In the genomic region with DNA sequence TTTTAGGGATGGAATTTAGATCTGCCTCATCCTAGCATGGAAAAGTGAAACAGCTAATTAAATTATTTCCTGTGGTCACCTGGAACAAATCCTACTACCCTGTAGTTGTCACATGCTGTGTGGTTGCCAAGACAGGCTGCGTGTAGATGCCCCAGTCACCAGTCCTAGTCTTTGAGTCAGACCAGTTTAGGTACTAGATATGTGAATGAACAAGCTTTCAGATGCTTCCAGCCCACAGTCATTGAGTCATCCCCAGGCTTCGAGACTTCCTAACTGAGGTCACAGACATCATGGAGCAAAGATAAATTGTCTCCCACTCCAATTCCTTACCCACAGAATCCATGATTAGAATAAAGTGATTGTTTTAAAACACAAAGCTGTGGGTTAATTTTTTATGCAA, we compare ENCODE assay signal across 17 cellular contexts. TPM values are rescaled to one million over a fixed set of nuclear protein-coding genes. Genes with fewer than 3 reads are reported as not detected.
DNase-seq lines count a peak whose midpoint lies in the region; ATAC-seq and TF ChIP-seq lines count a peak whose summit lies in the region.
"Had no signal": no experiment of that assay in that cellular context is flagged by ENCODE, and none has a peak within 500 bp of the region (broad histone marks: within the 10 kb centered on the region; RNA-seq: fewer than 3 reads in every experiment).

No MANE protein-coding gene starts in this region.

- no peak overlapping the region for H3K4me3 Mint-ChIP-seq in Caco-2 (ENCODE audit: unreplicated experiment)
- H3K4me3 Mint-ChIP-seq: central memory CD8-positive, alpha-beta T cell had no signal

- DNase-seq in AG04450 (ENCODE audit: low read depth, low spot score): peak; percentile 13
- DNase-seq in HPDE6-E6E7 (ENCODE audit: extremely low spot score): peak; percentile 48
- peak; percentile 83 for DNase-seq in astrocyte of the hippocampus (ENCODE audit: low read depth, low spot score)
- DNase-seq in iris pigment epithelial cell (ENCODE audit: low read depth): peak; percentile 74
- DNase-seq in Caco-2: no peak
- DNase-seq in WERI-Rb-1: no peak
- no peak for DNase-seq in NCI-H1417 treated with DMSO at 0.1 percent for 48 hours (lab: John Stamatoyannopoulos, UW)
- DNase-seq: activated effector memory CD4-positive, alpha-beta T cell treated with Interleukin-2 at 50 U/mL for 16 hours; AML-193; DND-41; PC-9; psoas muscle; stimulated activated CD4-positive, alpha-beta T cell treated with anti-CD3 and anti-CD28 coated beads, Interleukin-1b, Interleukin-23, amount 100 ng/mL, for 48 hours had no signal

- no peaks in the 10 kb centered on the region for H3K27me3 ChIP-seq in AG04450 (ENCODE audit: control insufficient read depth, insufficient read depth, low read length)
- no peaks in the 10 kb centered on the region for H3K27me3 ChIP-seq in Caco-2 (replicated peaks; ENCODE audit: control insufficient read depth, insufficient read depth, low read length)
- no peaks in the 10 kb centered on the region for H3K27me3 ChIP-seq in WERI-Rb-1 (ENCODE audit: insufficient read depth, low read depth, severe bottlenecking)

- CTCF ChIA-PET in AG04450 (lab: Charles Lee) (interaction anchor here (1.0 to 1.8 kb wide), 2 partner anchors 60 to 97 kb away, joined by 4 to 5 read pairs; no protein-coding TSS in a partner anchor), Caco-2 (lab: Charles Lee) (no interaction called here)

- peaks cover 21% of the 10 kb centered on the region for H3K9me3 Mint-ChIP-seq in Caco-2 (ENCODE audit: unreplicated experiment)

- no peak for TF ChIP-seq CTCF in AG04450 (IDR thresholded peaks at IDR 0.05; ENCODE audit: low read depth, low read length)
- TF ChIP-seq CTCF in Caco-2 (IDR thresholded peaks at IDR 0.05; ENCODE audit: insufficient read depth in 1 of 2, low read depth in 1 of 2, low read length in 1 of 2, severe bottlenecking in 1 of 2, unreplicated experiment in 1 of 2): no peak
- TF ChIP-seq CTCF in WERI-Rb-1 (IDR thresholded peaks at IDR 0.05; ENCODE audit: low read depth, low read length): no peak

- POLR2A ChIA-PET in AG04450 (lab: Yijun Ruan, JAX): no interaction called here
- POLR2A ChIA-PET in Caco-2 (lab: Charles Lee): no interaction called here

- no peaks in the 10 kb centered on the region for H3K27me3 Mint-ChIP-seq in Caco-2 (ENCODE audit: insufficient read depth, unreplicated experiment)
- H3K27me3 Mint-ChIP-seq: central memory CD8-positive, alpha-beta T cell had no signal

- H3K9me3 ChIP-seq in AG04450 (ENCODE audit: control insufficient read depth, insufficient read depth, low read length) (no peaks in the 10 kb centered on the region), Caco-2 (no peaks in the 10 kb centered on the region), WERI-Rb-1 (ENCODE audit: severe bottlenecking) (no peaks in the 10 kb centered on the region)
- H3K9me3 ChIP-seq: psoas muscle had no signal

- H3K4me1 ChIP-seq in Caco-2: peaks cover 6% of the 10 kb centered on the region; the same call in 1 of the 2 replicates

- no peak overlapping the region for H3K27ac Mint-ChIP-seq in Caco-2 (ENCODE audit: unreplicated experiment)

- H3K36me3 Mint-ChIP-seq in Caco-2 (ENCODE audit: insufficient read depth, unreplicated experiment): no peaks in the 10 kb centered on the region

- no TSS peak for BruUV-seq in Caco-2 (replicated peaks; lab: Mats Ljungman, UMichigan)

- ATAC-seq in HG03097 (IDR thresholded peaks at IDR 0.05; ENCODE audit: low FRiP score, unreplicated experiment): no peak
- ATAC-seq: HCT116, psoas muscle had no signal

- H3K4me1 Mint-ChIP-seq in Caco-2 (ENCODE audit: low read depth, unreplicated experiment): no peaks in the 10 kb centered on the region
- H3K4me1 Mint-ChIP-seq: central memory CD8-positive, alpha-beta T cell had no signal

- H3K36me3 ChIP-seq in Caco-2 (ENCODE audit: control insufficient read depth, insufficient read depth, low read length) (no peaks in the 10 kb centered on the region), WERI-Rb-1 (no peaks in the 10 kb centered on the region)

- H3K27ac ChIP-seq in AG04450 (ENCODE audit: low read depth, low read length) (no peak overlapping the region), WERI-Rb-1 (no peak overlapping the region)
- H3K27ac ChIP-seq: PC-9, psoas muscle had no signal

- intact Hi-C loops in Caco-2 (cut with micrococcal nuclease; ENCODE audit: unreplicated experiment): no loop called here

- H3K4me3 ChIP-seq in AG04450 (ENCODE audit: low read depth, low read length): no peak overlapping the region
- no peak overlapping the region for H3K4me3 ChIP-seq in Caco-2 (ENCODE audit: low read depth, low read length)
- no peak overlapping the region for H3K4me3 ChIP-seq in WERI-Rb-1 (ENCODE audit: low read depth, low read length)
- H3K4me3 ChIP-seq: PC-9, psoas muscle had no signal

RNA-seq across cellular contexts. Expression of gene GRB14, which starts 35.8 kb away (rescaled TPM):
- not detected in 2 replicates for polyA plus RNA-seq in AG04450 (2011; rRNA removed)
- polyA minus RNA-seq in AG04450 (2011; rRNA and poly(A)+ RNA removed): not detected in 2 replicates
- 10.1 and 12.7 TPM in 2 replicates for total RNA-seq in Caco-2 (2022)
- total RNA-seq: T-helper 2 cell treated with Interferon-gamma antibody and Interleukin-4, amounts not matched to agents 100 ng/mL and 5 ng/mL, for 36 hours had no signal

Comparison
In these comparisons a context has a peak if more than half of its experiments do, and no peak if none do; other contexts are left out.
1. DNase-seq: peak in AG04450 (single experiment), HPDE6-E6E7 (single experiment), astrocyte of the hippocampus (single experiment) and iris pigment epithelial cell (single experiment); none in Caco-2 (0 of 2), WERI-Rb-1 (single experiment) and NCI-H1417 treated with DMSO at 0.1 percent for 48 hours (single experiment).